Comparison of ENCODE assay signal across 1 cellular context in the genomic region with DNA sequence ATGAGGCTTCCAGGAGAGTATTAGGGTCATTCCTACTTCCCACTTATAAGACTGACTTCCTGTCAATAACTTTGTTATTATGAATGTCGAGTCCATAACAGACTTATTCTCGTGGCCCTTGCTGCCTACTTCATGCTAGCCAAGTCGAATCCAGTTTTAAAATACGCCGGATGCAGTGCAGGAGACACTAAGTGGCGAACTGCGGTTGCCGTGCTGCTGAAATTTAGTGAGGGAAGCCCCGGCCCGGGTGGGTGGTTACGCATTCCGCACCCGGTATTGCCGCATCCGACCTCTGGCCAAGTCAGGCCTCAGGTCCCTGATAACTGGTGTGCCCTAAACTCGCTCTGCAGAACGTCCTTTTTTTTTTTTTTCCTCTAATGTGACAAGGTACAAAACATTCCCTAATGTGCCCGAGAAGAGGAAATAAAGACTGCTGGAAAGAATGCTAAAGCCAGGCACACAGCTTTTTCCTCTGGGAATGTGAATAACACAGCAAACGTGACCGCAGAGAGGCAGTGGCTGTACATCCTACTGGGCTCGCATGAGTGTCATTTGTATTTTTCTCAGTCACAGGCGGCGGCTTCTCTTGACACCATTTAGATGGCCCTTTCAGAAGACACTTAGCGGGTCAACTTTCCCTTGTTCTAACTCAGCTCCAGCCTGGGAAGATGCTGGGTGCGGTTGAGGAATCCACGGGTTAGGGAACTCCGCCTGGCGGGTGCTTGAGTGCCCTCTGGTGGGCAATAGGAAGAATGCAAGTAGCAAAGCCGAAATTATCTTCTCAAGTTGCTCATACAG.
A peak's percentile ranks its signal among the peaks of the same experiment; 100 is the strongest.
TF ChIP-seq lines count a peak whose summit lies in the region.

No MANE protein-coding gene starts in this region.

TF ChIP-seq in HepG2, 621 proteins besides CTCF, POLR2A, EP300 and RAD21 (continued from another document and continues in another):
- no peak for TF ChIP-seq ZNF253 (CRISPR knock-in tag; IDR thresholded peaks at IDR 0.05; ENCODE audit: borderline replicate concordance)
- TF ChIP-seq, protein P1, sequence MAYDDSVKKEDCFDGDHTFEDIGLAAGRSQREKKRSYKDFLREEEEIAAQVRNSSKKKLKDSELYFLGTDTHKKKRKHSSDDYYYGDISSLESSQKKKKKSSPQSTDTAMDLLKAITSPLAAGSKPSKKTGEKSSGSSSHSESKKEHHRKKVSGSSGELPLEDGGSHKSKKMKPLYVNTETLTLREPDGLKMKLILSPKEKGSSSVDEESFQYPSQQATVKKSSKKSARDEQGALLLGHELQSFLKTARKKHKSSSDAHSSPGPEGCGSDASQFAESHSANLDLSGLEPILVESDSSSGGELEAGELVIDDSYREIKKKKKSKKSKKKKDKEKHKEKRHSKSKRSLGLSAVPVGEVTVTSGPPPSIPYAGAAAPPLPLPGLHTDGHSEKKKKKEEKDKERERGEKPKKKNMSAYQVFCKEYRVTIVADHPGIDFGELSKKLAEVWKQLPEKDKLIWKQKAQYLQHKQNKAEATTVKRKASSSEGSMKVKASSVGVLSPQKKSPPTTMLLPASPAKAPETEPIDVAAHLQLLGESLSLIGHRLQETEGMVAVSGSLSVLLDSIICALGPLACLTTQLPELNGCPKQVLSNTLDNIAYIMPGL (CRISPR knock-in tag; IDR thresholded peaks at IDR 0.05; ENCODE audit: borderline replicate concordance in 1 of 2, low read depth in 1 of 2): peak in 1 of 2 experiments; percentile 89; a peak in 2 of 4 replicates
- TF ChIP-seq, protein P2, sequence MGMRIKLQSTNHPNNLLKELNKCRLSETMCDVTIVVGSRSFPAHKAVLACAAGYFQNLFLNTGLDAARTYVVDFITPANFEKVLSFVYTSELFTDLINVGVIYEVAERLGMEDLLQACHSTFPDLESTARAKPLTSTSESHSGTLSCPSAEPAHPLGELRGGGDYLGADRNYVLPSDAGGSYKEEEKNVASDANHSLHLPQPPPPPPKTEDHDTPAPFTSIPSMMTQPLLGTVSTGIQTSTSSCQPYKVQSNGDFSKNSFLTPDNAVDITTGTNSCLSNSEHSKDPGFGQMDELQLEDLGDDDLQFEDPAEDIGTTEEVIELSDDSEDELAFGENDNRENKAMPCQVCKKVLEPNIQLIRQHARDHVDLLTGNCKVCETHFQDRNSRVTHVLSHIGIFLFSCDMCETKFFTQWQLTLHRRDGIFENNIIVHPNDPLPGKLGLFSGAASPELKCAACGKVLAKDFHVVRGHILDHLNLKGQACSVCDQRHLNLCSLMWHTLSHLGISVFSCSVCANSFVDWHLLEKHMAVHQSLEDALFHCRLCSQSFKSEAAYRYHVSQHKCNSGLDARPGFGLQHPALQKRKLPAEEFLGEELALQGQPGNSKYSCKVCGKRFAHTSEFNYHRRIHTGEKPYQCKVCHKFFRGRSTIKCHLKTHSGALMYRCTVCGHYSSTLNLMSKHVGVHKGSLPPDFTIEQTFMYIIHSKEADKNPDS (CRISPR knock-in tag; IDR thresholded peaks at IDR 0.05): no peak
- TF ChIP-seq BRD4 (CRISPR knock-in tag; IDR thresholded peaks at IDR 0.05): no peak
- TF ChIP-seq ZNF350 (CRISPR knock-in tag; IDR thresholded peaks at IDR 0.05; ENCODE audit: borderline replicate concordance, low read depth): peak; percentile 77; the same call in 1 of the 2 replicates
- TF ChIP-seq SMARCC2 (IDR thresholded peaks at IDR 0.05): no peak
- TF ChIP-seq ZNF839 (CRISPR knock-in tag; IDR thresholded peaks at IDR 0.05; ENCODE audit: borderline replicate concordance): 0 out of 2 replicates have a peak, but pooled peaks have one; percentile 20
- TF ChIP-seq KDM6A (CRISPR knock-in tag; IDR thresholded peaks at IDR 0.05; ENCODE audit: low read depth): 0 out of 2 replicates have a peak, but pooled peaks have one; percentile 32
- TF ChIP-seq PPARG (CRISPR knock-in tag; conservative IDR thresholded peaks at IDR 0.05): peak; percentile 53; the same call in 1 of the 2 replicates
- TF ChIP-seq KLF16 (CRISPR knock-in tag; IDR thresholded peaks at IDR 0.05): peak in 1 of 2 experiments; percentile 62; a peak in 1 of 4 replicates
- TF ChIP-seq ZSCAN31 (CRISPR knock-in tag; IDR thresholded peaks at IDR 0.05; ENCODE audit: low read depth): peak; percentile 73; the same call in 1 of the 2 replicates
- no peak for TF ChIP-seq TBX3 (IDR thresholded peaks at IDR 0.05; ENCODE audit: borderline replicate concordance)
- peak; percentile 55 for TF ChIP-seq FOSL2 (CRISPR knock-in tag; IDR thresholded peaks at IDR 0.05)
- TF ChIP-seq, protein P3, sequence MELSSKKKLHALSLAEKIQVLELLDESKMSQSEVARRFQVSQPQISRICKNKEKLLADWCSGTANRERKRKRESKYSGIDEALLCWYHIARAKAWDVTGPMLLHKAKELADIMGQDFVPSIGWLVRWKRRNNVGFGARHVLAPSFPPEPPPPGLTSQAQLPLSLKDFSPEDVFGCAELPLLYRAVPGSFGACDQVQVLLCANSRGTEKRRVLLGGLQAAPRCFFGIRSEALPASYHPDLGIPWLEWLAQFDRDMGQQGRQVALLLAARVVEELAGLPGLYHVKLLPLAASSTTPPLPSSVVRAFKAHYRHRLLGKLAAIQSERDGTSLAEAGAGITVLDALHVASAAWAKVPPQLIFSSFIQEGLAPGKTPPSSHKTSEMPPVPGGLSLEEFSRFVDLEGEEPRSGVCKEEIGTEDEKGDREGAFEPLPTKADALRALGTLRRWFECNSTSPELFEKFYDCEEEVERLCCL (CRISPR knock-in tag; IDR thresholded peaks at IDR 0.05; ENCODE audit: borderline replicate concordance): 0 out of 2 replicates have a peak, but pooled peaks have one; percentile 65
- TF ChIP-seq, protein P4, sequence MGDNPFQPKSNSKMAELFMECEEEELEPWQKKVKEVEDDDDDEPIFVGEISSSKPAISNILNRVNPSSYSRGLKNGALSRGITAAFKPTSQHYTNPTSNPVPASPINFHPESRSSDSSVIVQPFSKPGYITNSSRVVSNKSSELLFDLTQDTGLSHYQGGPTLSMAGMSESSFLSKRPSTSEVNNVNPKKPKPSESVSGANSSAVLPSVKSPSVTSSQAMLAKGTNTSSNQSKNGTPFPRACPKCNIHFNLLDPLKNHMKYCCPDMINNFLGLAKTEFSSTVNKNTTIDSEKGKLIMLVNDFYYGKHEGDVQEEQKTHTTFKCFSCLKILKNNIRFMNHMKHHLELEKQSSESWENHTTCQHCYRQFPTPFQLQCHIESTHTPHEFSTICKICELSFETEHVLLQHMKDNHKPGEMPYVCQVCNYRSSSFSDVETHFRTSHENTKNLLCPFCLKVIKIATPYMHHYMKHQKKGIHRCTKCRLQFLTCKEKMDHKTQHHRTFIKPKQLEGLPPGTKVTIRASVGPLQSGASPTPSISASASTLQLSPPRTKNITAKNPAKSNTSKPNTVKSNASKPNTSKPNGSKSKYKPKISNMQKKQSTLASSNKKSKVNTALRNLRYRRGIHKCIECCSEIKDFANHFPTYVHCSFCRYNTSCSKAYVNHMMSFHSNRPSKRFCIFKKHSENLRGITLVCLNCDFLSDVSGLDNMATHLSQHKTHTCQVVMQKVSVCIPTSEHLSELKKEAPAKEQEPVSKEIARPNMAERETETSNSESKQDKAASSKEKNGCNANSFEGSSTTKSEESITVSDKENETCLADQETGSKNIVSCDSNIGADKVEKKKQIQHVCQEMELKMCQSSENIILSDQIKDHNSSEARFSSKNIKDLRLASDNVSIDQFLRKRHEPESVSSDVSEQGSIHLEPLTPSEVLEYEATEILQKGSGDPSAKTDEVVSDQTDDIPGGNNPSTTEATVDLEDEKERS (CRISPR knock-in tag; IDR thresholded peaks at IDR 0.05): peak; percentile 65; the same call in 1 of the 2 replicates
- TF ChIP-seq ZNF234 (CRISPR knock-in tag; conservative IDR thresholded peaks at IDR 0.05): no peak
- TF ChIP-seq SNRNP70 (IDR thresholded peaks at IDR 0.05; ENCODE audit: low read depth, low read length): no peak
- TF ChIP-seq SMAD3 (CRISPR knock-in tag; IDR thresholded peaks at IDR 0.05): 0 out of 2 replicates have a peak, but pooled peaks have one; percentile 38
- TF ChIP-seq CEBPB (IDR thresholded peaks at IDR 0.05; ENCODE audit: borderline replicate concordance, low read depth, low read length): peak; percentile 94
- TF ChIP-seq TBX2 (CRISPR knock-in tag; IDR thresholded peaks at IDR 0.05; ENCODE audit: borderline replicate concordance): peak; percentile 78; the same call in 1 of the 2 replicates
- TF ChIP-seq CHD2 (IDR thresholded peaks at IDR 0.05; ENCODE audit: low read depth, low read length): no peak
- no peak for TF ChIP-seq RFX5 (IDR thresholded peaks at IDR 0.05; ENCODE audit: low read depth, low read length)
- TF ChIP-seq SOX13 (IDR thresholded peaks at IDR 0.05): no peak
- peak; percentile 27 to 44; a peak in 1 of 4 replicates for TF ChIP-seq SOX13 (CRISPR knock-in tag; conservative IDR thresholded peaks at IDR 0.05 in 1 of 2, IDR thresholded peaks at IDR 0.05 in 1 of 2)
- TF ChIP-seq, protein P5, sequence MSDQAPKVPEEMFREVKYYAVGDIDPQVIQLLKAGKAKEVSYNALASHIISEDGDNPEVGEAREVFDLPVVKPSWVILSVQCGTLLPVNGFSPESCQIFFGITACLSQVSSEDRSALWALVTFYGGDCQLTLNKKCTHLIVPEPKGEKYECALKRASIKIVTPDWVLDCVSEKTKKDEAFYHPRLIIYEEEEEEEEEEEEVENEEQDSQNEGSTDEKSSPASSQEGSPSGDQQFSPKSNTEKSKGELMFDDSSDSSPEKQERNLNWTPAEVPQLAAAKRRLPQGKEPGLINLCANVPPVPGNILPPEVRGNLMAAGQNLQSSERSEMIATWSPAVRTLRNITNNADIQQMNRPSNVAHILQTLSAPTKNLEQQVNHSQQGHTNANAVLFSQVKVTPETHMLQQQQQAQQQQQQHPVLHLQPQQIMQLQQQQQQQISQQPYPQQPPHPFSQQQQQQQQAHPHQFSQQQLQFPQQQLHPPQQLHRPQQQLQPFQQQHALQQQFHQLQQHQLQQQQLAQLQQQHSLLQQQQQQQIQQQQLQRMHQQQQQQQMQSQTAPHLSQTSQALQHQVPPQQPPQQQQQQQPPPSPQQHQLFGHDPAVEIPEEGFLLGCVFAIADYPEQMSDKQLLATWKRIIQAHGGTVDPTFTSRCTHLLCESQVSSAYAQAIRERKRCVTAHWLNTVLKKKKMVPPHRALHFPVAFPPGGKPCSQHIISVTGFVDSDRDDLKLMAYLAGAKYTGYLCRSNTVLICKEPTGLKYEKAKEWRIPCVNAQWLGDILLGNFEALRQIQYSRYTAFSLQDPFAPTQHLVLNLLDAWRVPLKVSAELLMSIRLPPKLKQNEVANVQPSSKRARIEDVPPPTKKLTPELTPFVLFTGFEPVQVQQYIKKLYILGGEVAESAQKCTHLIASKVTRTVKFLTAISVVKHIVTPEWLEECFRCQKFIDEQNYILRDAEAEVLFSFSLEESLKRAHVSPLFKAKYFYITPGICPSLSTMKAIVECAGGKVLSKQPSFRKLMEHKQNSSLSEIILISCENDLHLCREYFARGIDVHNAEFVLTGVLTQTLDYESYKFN (CRISPR knock-in tag; conservative IDR thresholded peaks at IDR 0.05): peak; percentile 13; the same call in 1 of the 2 replicates
- no peak for TF ChIP-seq AKAP8 (CRISPR knock-in tag; IDR thresholded peaks at IDR 0.05)
- TF ChIP-seq KLF6 (CRISPR knock-in tag; IDR thresholded peaks at IDR 0.05): no peak
- no peak for TF ChIP-seq ETV6 (CRISPR knock-in tag; conservative IDR thresholded peaks at IDR 0.05)
- TF ChIP-seq SP4 (CRISPR knock-in tag; IDR thresholded peaks at IDR 0.05): 0 out of 2 replicates have a peak, but pooled peaks have one; percentile 39
- TF ChIP-seq POLR2G (IDR thresholded peaks at IDR 0.05; ENCODE audit: low read depth, low read length): peak; percentile 42; the same call in 1 of the 2 replicates
- TF ChIP-seq HNF4G (IDR thresholded peaks at IDR 0.05; ENCODE audit: borderline replicate concordance, low read depth, low read length): peak; percentile 53; the same call in 1 of the 2 replicates
- TF ChIP-seq HNF4G (CRISPR knock-in tag; IDR thresholded peaks at IDR 0.05; ENCODE audit: borderline replicate concordance, low read depth): no peak
- TF ChIP-seq ZNF331 (CRISPR knock-in tag; IDR thresholded peaks at IDR 0.05): 0 out of 2 replicates have a peak, but pooled peaks have one; percentile 24
- no peak for TF ChIP-seq FOXP1 (IDR thresholded peaks at IDR 0.05)
- TF ChIP-seq FOXP1 (CRISPR knock-in tag; IDR thresholded peaks at IDR 0.05): 0 out of 2 replicates have a peak, but pooled peaks have one; percentile 6
- TF ChIP-seq ZNF383 (CRISPR knock-in tag; IDR thresholded peaks at IDR 0.05; ENCODE audit: borderline replicate concordance): peak; percentile 79; the same call in 1 of the 2 replicates
- no peak for TF ChIP-seq CREM (IDR thresholded peaks at IDR 0.05)
- no peak for TF ChIP-seq CREM (CRISPR knock-in tag; IDR thresholded peaks at IDR 0.05)
- 0 out of 2 replicates have a peak, but pooled peaks have one; percentile 16 for TF ChIP-seq MTA1 (CRISPR knock-in tag; IDR thresholded peaks at IDR 0.05; ENCODE audit: borderline replicate concordance)
- peak; percentile 66; the same call in 1 of the 2 replicates for TF ChIP-seq REPIN1 (CRISPR knock-in tag; IDR thresholded peaks at IDR 0.05; ENCODE audit: borderline replicate concordance, low read depth)
- TF ChIP-seq, protein P6, sequence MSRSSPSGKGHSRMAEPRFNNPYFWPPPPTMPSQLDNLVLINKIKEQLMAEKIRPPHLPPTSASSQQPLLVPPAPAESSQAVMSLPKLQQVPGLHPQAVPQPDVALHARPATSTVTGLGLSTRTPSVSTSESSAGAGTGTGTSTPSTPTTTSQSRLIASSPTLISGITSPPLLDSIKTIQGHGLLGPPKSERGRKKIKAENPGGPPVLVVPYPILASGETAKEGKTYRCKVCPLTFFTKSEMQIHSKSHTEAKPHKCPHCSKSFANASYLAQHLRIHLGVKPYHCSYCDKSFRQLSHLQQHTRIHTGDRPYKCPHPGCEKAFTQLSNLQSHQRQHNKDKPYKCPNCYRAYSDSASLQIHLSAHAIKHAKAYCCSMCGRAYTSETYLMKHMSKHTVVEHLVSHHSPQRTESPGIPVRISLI (CRISPR knock-in tag; IDR thresholded peaks at IDR 0.05; ENCODE audit: borderline replicate concordance): peak; percentile 79
- TF ChIP-seq, protein P7, sequence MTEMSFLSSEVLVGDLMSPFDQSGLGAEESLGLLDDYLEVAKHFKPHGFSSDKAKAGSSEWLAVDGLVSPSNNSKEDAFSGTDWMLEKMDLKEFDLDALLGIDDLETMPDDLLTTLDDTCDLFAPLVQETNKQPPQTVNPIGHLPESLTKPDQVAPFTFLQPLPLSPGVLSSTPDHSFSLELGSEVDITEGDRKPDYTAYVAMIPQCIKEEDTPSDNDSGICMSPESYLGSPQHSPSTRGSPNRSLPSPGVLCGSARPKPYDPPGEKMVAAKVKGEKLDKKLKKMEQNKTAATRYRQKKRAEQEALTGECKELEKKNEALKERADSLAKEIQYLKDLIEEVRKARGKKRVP (CRISPR knock-in tag; IDR thresholded peaks at IDR 0.05): peak in 1 of 2 experiments; percentile 96; a peak in 2 of 4 replicates
- 0 out of 2 replicates have a peak, but pooled peaks have one; percentile 26 for TF ChIP-seq SIN3B (IDR thresholded peaks at IDR 0.05; ENCODE audit: low read length)
- no peak for TF ChIP-seq RORA (CRISPR knock-in tag; IDR thresholded peaks at IDR 0.05)
- TF ChIP-seq NR3C1 (CRISPR knock-in tag; IDR thresholded peaks at IDR 0.05): no peak
- peak; percentile 73 for TF ChIP-seq STAG1 (CRISPR knock-in tag; IDR thresholded peaks at IDR 0.05)
- TF ChIP-seq, protein P8, sequence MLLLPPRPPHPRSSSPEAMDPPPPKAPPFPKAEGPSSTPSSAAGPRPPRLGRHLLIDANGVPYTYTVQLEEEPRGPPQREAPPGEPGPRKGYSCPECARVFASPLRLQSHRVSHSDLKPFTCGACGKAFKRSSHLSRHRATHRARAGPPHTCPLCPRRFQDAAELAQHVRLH (CRISPR knock-in tag; IDR thresholded peaks at IDR 0.05; ENCODE audit: borderline replicate concordance, low read depth): peak; percentile 32; the same call in 1 of the 2 replicates
- TF ChIP-seq HIVEP1 (CRISPR knock-in tag; IDR thresholded peaks at IDR 0.05): peak; percentile 92
- 0 out of 2 replicates have a peak, but pooled peaks have one; percentile 7 for TF ChIP-seq ELF4 (CRISPR knock-in tag; IDR thresholded peaks at IDR 0.05; ENCODE audit: borderline replicate concordance)
- TF ChIP-seq LCORL (IDR thresholded peaks at IDR 0.05): no peak
- TF ChIP-seq LCORL (CRISPR knock-in tag; IDR thresholded peaks at IDR 0.05): peak; percentile 70; the same call in 1 of the 2 replicates
